ENCODE assay signal across 19 cellular contexts in the genomic region with DNA sequence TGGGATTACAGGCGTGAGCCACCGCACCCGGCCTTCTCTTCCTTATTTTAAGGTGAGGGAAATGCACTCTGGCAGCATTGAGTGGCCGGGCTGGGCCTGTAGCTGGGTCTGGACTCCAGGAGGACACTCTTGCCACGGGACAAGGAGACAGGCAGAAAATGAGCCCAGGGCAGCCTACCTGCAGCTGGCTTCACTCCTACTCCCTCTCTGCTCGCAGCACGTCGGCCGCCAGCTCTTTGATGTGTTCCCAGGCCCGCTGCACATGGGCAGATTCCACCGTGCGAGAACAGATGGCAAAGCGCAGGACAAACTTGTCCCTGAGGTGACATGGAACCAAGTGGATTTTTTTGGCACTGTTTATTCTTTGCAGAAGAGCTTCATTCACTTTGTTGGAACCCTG. TPM values are rescaled to one million over a fixed set of nuclear protein-coding genes. Genes with fewer than 3 reads are reported as not detected.
DNase-seq lines count a peak whose midpoint lies in the region; ATAC-seq and TF ChIP-seq lines count a peak whose summit lies in the region.
"Had no signal": no experiment of that assay in that cellular context is flagged by ENCODE, and none has a peak within 500 bp of the region (broad histone marks: within the 10 kb centered on the region; RNA-seq: fewer than 3 reads in every experiment).

No MANE protein-coding gene starts in this region.

- H3K9me3 Mint-ChIP-seq in stimulated activated naive B cell treated with anti-CD40 and anti-IgM and Interleukin-4, amounts not matched to agents 10 μg/mL and 1 μg/mL and 100 μg/mL, for 72 hours = no peaks in the 10 kb centered on the region
- H3K9me3 Mint-ChIP-seq: CD8-positive, alpha-beta T cell; HFFc6; IgD-negative memory B cell had no signal

- H3K4me3 Mint-ChIP-seq in stimulated activated naive B cell treated with anti-CD40 and anti-IgM and Interleukin-4, amounts not matched to agents 10 μg/mL and 1 μg/mL and 100 μg/mL, for 72 hours = no peak overlapping the region
- H3K4me3 Mint-ChIP-seq: B cell; CD8-positive, alpha-beta T cell; GM23338; HFFc6; IgD-negative memory B cell had no signal

- H3K36me3 Mint-ChIP-seq in stimulated activated naive B cell treated with anti-CD40 and anti-IgM and Interleukin-4, amounts not matched to agents 10 μg/mL and 1 μg/mL and 100 μg/mL, for 72 hours = no peaks in the 10 kb centered on the region
- H3K36me3 Mint-ChIP-seq: CD8-positive, alpha-beta T cell had no signal

- no peak overlapping the region for H3K27ac ChIP-seq in esophagus muscularis mucosa (replicated peaks in 1 of 4)
- H3K27ac ChIP-seq: BLaER1 treated with 17β-estradiol and CSF1 and Interleukin-3, amounts not matched to agents 10 nM and 100 nM had no signal

- H3K36me3 ChIP-seq in esophagus muscularis mucosa = no peaks in the 10 kb centered on the region
- H3K36me3 ChIP-seq: BLaER1 treated with 17β-estradiol and CSF1 and Interleukin-3, amounts not matched to agents 10 nM and 100 nM had no signal

- no peak for ATAC-seq in Right ventricle myocardium inferior
- no peak for ATAC-seq in Right ventricle myocardium superior (ENCODE audit: poor library complexity)
- ATAC-seq in stimulated activated naive B cell treated with anti-CD40 and anti-IgM and Interleukin-4, amounts not matched to agents 10 μg/mL and 1 μg/mL and 100 μg/mL, for 72 hours (replicated peaks) = no peak
- ATAC-seq: CD8-positive, alpha-beta T cell; GM23338; HCT116; HepG2 had no signal

- no peaks in the 10 kb centered on the region for H3K9me3 ChIP-seq in esophagus muscularis mucosa

- 90% methylated on average over 13 of the region's 13 CpGs for WGBS in esophagus muscularis mucosa

- H3K27me3 ChIP-seq in esophagus muscularis mucosa = no peaks in the 10 kb centered on the region
- H3K27me3 ChIP-seq: BLaER1 treated with 17β-estradiol and CSF1 and Interleukin-3, amounts not matched to agents 10 nM and 100 nM had no signal

- peak overlapping the region; percentile 20 for H3K27ac Mint-ChIP-seq in stimulated activated naive B cell treated with anti-CD40 and anti-IgM and Interleukin-4, amounts not matched to agents 10 μg/mL and 1 μg/mL and 100 μg/mL, for 72 hours
- H3K27ac Mint-ChIP-seq: B cell; CD8-positive, alpha-beta T cell; GM23338; HFFc6 had no signal

- peaks cover 0 to 5% of the 10 kb centered on the region in 2 donors for H3K27me3 Mint-ChIP-seq in stimulated activated naive B cell treated with anti-CD40 and anti-IgM and Interleukin-4, amounts not matched to agents 10 μg/mL and 1 μg/mL and 100 μg/mL, for 72 hours

- no peak for TF ChIP-seq POLR2A in esophagus muscularis mucosa (IDR thresholded peaks at IDR 0.05; ENCODE audit: low read depth)

- peaks cover 5 to 13% of the 10 kb centered on the region in 2 donors for H3K4me1 Mint-ChIP-seq in stimulated activated naive B cell treated with anti-CD40 and anti-IgM and Interleukin-4, amounts not matched to agents 10 μg/mL and 1 μg/mL and 100 μg/mL, for 72 hours

- peaks cover 4 to 5% (median 4%) of the 10 kb centered on the region in 4 donors for H3K4me1 ChIP-seq in esophagus muscularis mucosa

- DNase-seq in Right ventricle myocardium inferior (ENCODE audit: missing footprints) (peak; percentile 51), Right ventricle myocardium superior (no peak), esophagus muscularis mucosa (ENCODE audit: extremely low spot score) (peak; percentile 92), GM10266 (ENCODE audit: extremely low spot score) (no peak), T-helper 9 cell (no peak)
- no peak for DNase-seq in stimulated activated naive B cell treated with anti-CD40 and anti-IgM and Interleukin-4, amounts not matched to agents 10 μg/mL and 1 μg/mL and 100 μg/mL, for 72 hours
- no peak for DNase-seq in effector CD4-positive, alpha-beta T cell
- DNase-seq: 8988T; Calu3; CD8-positive, alpha-beta T cell; DMS79 treated with DMSO at 0.1 percent for 48 hours; H7; HFFc6 had no signal

- TF ChIP-seq CTCF in esophagus muscularis mucosa (IDR thresholded peaks at IDR 0.05) (no peak), GM10266 (IDR thresholded peaks at IDR 0.05; ENCODE audit: control insufficient read depth, insufficient read depth, low read depth, missing control alignments) (no peak)

- H3K4me3 ChIP-seq in esophagus muscularis mucosa = no peak overlapping the region
- H3K4me3 ChIP-seq: BLaER1 treated with 17β-estradiol and CSF1 and Interleukin-3, amounts not matched to agents 10 nM and 100 nM; GM23338 had no signal

- TF ChIP-seq EP300 in esophagus muscularis mucosa (IDR thresholded peaks at IDR 0.05) = no peak

- intact Hi-C loops in Right ventricle myocardium inferior (cut with DNase I) = no loop called here
- intact Hi-C loops in Right ventricle myocardium superior (cut with DNase I) = loop anchor here (10.0 kb wide), 1 partner anchor 132 kb away; no protein-coding TSS in a partner anchor
- intact Hi-C loops in esophagus muscularis mucosa (cut with DNase I) = loop anchor here (10.0 kb wide), 2 partner anchors 342 to 602 kb away; no protein-coding TSS in a partner anchor

RNA-seq across cellular contexts. Expression of a gene that starts 12.9 kb away (rescaled TPM):
- total RNA-seq in Right ventricle myocardium inferior (3.4 TPM), Right ventricle myocardium superior (3.4 TPM), esophagus muscularis mucosa (1 to 10 TPM; 3.3 to 6.1 (median 4.5) TPM)

Comparison
In these comparisons a context has a peak if more than half of its experiments do, and no peak if none do; other contexts are left out.
1. DNase-seq: peak in Right ventricle myocardium inferior (single experiment) and esophagus muscularis mucosa (single experiment); none in Right ventricle myocardium superior (single experiment), stimulated activated naive B cell treated with anti-CD40 and anti-IgM and Interleukin-4, amounts not matched to agents 10 μg/mL and 1 μg/mL and 100 μg/mL, for 72 hours (single experiment), effector CD4-positive, alpha-beta T cell (single experiment), GM10266 (single experiment) and T-helper 9 cell (single experiment).